ENCODE assay signal across 38 cellular contexts in genomic region chr3:96354106-96354505, GRCh38.
"Had no signal": no experiment of that assay in that cellular context is flagged by ENCODE, and none has a peak within 500 bp of the region (broad histone marks: within the 10 kb centered on the region; RNA-seq: fewer than 3 reads in every experiment).

No MANE protein-coding gene starts in this region.

- H3K9me3 ChIP-seq: adrenal gland, body of pancreas had no signal

- H3K36me3 ChIP-seq: adrenal gland, brain microvascular endothelial cell, cardiac muscle cell, WERI-Rb-1 had no signal

- H3K27ac Mint-ChIP-seq: activated CD4-positive, alpha-beta memory T cell treated with anti-CD3 and anti-CD28 coated beads, Interleukin-2, amount 10 ng/mL, durations not matched to agents 7 days and 5 days; activated CD4-positive, alpha-beta T cell treated with anti-CD3 and anti-CD28 coated beads for 36 hours; activated CD4-positive, alpha-beta T cell treated with anti-CD3 and anti-CD28 coated beads, Interleukin-2, amount 10 ng/mL, durations not matched to agents 7 days and 5 days; activated CD8-positive, alpha-beta memory T cell treated with anti-CD3 and anti-CD28 coated beads, Interleukin-2, amount 10 ng/mL, durations not matched to agents 7 days and 5 days; activated CD8-positive, alpha-beta T cell treated with anti-CD3 and anti-CD28 coated beads, Interleukin-2, amount 10 ng/mL, durations not matched to agents 7 days and 5 days; activated naive CD4-positive, alpha-beta T cell treated with anti-CD3 and anti-CD28 coated beads for 36 hours; activated naive CD4-positive, alpha-beta T cell treated with anti-CD3 and anti-CD28 coated beads, Interleukin-2, amount 50 U/mL, for 72 hours; activated naive CD8-positive, alpha-beta T cell treated with anti-CD3 and anti-CD28 coated beads for 36 hours; activated T-cell treated with anti-CD3 and anti-CD28 coated beads, Interleukin-2, amount 50 U/mL, for 24 hours; activated T-helper 2 cell treated with anti-CD3 and anti-CD28 coated beads, Interferon-gamma antibody, Interleukin-2, Interleukin-4, amounts not matched to agents 10 μg/mL and 5 μg/mL and 100 μg/mL, durations not matched to agents 14 hours and 24 hours and 36 hours; T-helper 1 cell treated with Interleukin-12 subunit alpha and Interleukin-12 subunit beta and Interleukin-4 antibody, amounts not matched to agents 30 μg/mL and 1 μg/mL, for 36 hours; T-helper 2 cell treated with Interferon-gamma antibody and Interleukin-4, amounts not matched to agents 5 μg/mL and 100 μg/mL, for 36 hours; WTC11 had no signal

- H3K4me3 ChIP-seq: adrenal gland, body of pancreas, cardiac muscle cell had no signal

- ATAC-seq: activated CD4-positive, alpha-beta T cell treated with anti-CD3 and anti-CD28 coated beads for 36 hours; activated CD4-positive, CD25-positive, alpha-beta regulatory T cell treated with anti-CD3 and anti-CD28 coated beads, Interleukin-2, amount 50 U/mL, for 24 hours; activated CD8-positive, alpha-beta memory T cell treated with anti-CD3 and anti-CD28 coated beads, Interleukin-2, amount 10 ng/mL, durations not matched to agents 7 days and 5 days; activated CD8-positive, alpha-beta T cell treated with anti-CD3 and anti-CD28 coated beads, Interleukin-2, amount 10 ng/mL, durations not matched to agents 7 days and 5 days; activated naive CD4-positive, alpha-beta T cell treated with anti-CD3 and anti-CD28 coated beads, Interleukin-2, amount 50 U/mL, for 72 hours; body of pancreas; WTC11 had no signal

- H3K27me3 Mint-ChIP-seq: activated CD4-positive, alpha-beta memory T cell treated with anti-CD3 and anti-CD28 coated beads, Interleukin-2, amount 10 ng/mL, durations not matched to agents 7 days and 5 days; activated CD4-positive, alpha-beta T cell treated with anti-CD3 and anti-CD28 coated beads for 36 hours; activated CD4-positive, alpha-beta T cell treated with anti-CD3 and anti-CD28 coated beads, Interleukin-2, amount 10 ng/mL, durations not matched to agents 7 days and 5 days; activated CD8-positive, alpha-beta memory T cell treated with anti-CD3 and anti-CD28 coated beads, Interleukin-2, amount 10 ng/mL, durations not matched to agents 7 days and 5 days; activated naive CD8-positive, alpha-beta T cell treated with anti-CD3 and anti-CD28 coated beads for 36 hours; activated T-cell treated with anti-CD3 and anti-CD28 coated beads, Interleukin-2, amount 50 U/mL, for 24 hours; central memory CD8-positive, alpha-beta T cell had no signal

- H3K4me1 ChIP-seq: adrenal gland, body of pancreas had no signal

- H3K4me1 Mint-ChIP-seq: activated CD4-positive, alpha-beta memory T cell treated with anti-CD3 and anti-CD28 coated beads, Interleukin-2, amount 10 ng/mL, durations not matched to agents 7 days and 5 days; activated CD4-positive, alpha-beta T cell treated with anti-CD3 and anti-CD28 coated beads for 36 hours; activated CD4-positive, alpha-beta T cell treated with anti-CD3 and anti-CD28 coated beads, Interleukin-2, amount 10 ng/mL, durations not matched to agents 7 days and 5 days; activated CD8-positive, alpha-beta memory T cell treated with anti-CD3 and anti-CD28 coated beads, Interleukin-2, amount 10 ng/mL, durations not matched to agents 7 days and 5 days; activated naive CD8-positive, alpha-beta T cell treated with anti-CD3 and anti-CD28 coated beads for 36 hours; central memory CD8-positive, alpha-beta T cell; WTC11 had no signal

- H3K36me3 Mint-ChIP-seq: activated CD8-positive, alpha-beta memory T cell treated with anti-CD3 and anti-CD28 coated beads, Interleukin-2, amount 10 ng/mL, durations not matched to agents 7 days and 5 days; activated naive CD4-positive, alpha-beta T cell treated with anti-CD3 and anti-CD28 coated beads, Interleukin-2, amount 50 U/mL, for 72 hours; activated naive CD8-positive, alpha-beta T cell treated with anti-CD3 and anti-CD28 coated beads for 36 hours had no signal

- DNase-seq: activated CD4-positive, alpha-beta memory T cell treated with anti-CD3 and anti-CD28 coated beads, Interleukin-2, amount 10 ng/mL, durations not matched to agents 7 days and 5 days; activated CD4-positive, alpha-beta T cell treated with anti-CD3 and anti-CD28 coated beads for 1 hour; activated CD4-positive, alpha-beta T cell treated with anti-CD3 and anti-CD28 coated beads for 36 hours; activated CD4-positive, alpha-beta T cell treated with anti-CD3 and anti-CD28 coated beads for 48 hours; activated CD4-positive, alpha-beta T cell treated with anti-CD3 and anti-CD28 coated beads, Interleukin-2, amount 10 ng/mL, durations not matched to agents 7 days and 5 days; activated CD4-positive, alpha-beta T cell treated with anti-CD3 and anti-CD28 coated beads, Interleukin-2, amount 50 U/mL, for 48 hours; activated CD4-positive, CD25-positive, alpha-beta regulatory T cell; activated CD8-positive, alpha-beta memory T cell treated with anti-CD3 and anti-CD28 coated beads for 24 hours; activated CD8-positive, alpha-beta memory T cell treated with anti-CD3 and anti-CD28 coated beads, Interleukin-2, amount 10 ng/mL, durations not matched to agents 7 days and 5 days; activated CD8-positive, alpha-beta memory T cell treated with anti-CD3 and anti-CD28 coated beads, Interleukin-2, amount 50 U/mL, for 48 hours; activated CD8-positive, alpha-beta T cell treated with anti-CD3 and anti-CD28 coated beads, Interleukin-2, amount 10 ng/mL, durations not matched to agents 7 days and 5 days; activated effector memory CD4-positive, alpha-beta T cell treated with Interleukin-2 at 50 U/mL for 16 hours; activated gamma-delta T cell treated with Interleukin-2 at 50 U/mL for 16 hours; activated naive CD4-positive, alpha-beta T cell; activated naive CD4-positive, alpha-beta T cell treated with anti-CD3 and anti-CD28 coated beads for 36 hours; activated naive CD4-positive, alpha-beta T cell treated with anti-CD3 and anti-CD28 coated beads, Interleukin-2, amount 50 U/mL, for 16 hours; activated naive CD8-positive, alpha-beta T cell treated with anti-CD3 and anti-CD28 coated beads for 36 hours; activated T-cell treated with anti-CD3 and anti-CD28 coated beads, Interleukin-2, amount 50 U/mL, for 24 hours; activated T-cell treated with anti-CD3 and anti-CD28 coated beads, Interleukin-2, amount 50 U/mL, for 48 hours; adrenal gland; amniotic stem cell; aorta; body of pancreas; brain microvascular endothelial cell; caudate nucleus; cerebellar nuclear complex; T-helper 1 cell; T-helper 2 cell; T-helper 9 cell; WERI-Rb-1 had no signal

- H3K4me3 Mint-ChIP-seq: activated CD4-positive, alpha-beta memory T cell treated with anti-CD3 and anti-CD28 coated beads, Interleukin-2, amount 10 ng/mL, durations not matched to agents 7 days and 5 days; activated CD4-positive, alpha-beta T cell treated with anti-CD3 and anti-CD28 coated beads for 36 hours; activated CD4-positive, alpha-beta T cell treated with anti-CD3 and anti-CD28 coated beads, Interleukin-2, amount 10 ng/mL, durations not matched to agents 7 days and 5 days; activated CD8-positive, alpha-beta memory T cell treated with anti-CD3 and anti-CD28 coated beads, Interleukin-2, amount 10 ng/mL, durations not matched to agents 7 days and 5 days; activated CD8-positive, alpha-beta T cell treated with anti-CD3 and anti-CD28 coated beads, Interleukin-2, amount 10 ng/mL, durations not matched to agents 7 days and 5 days; activated naive CD4-positive, alpha-beta T cell treated with anti-CD3 and anti-CD28 coated beads for 36 hours; activated naive CD8-positive, alpha-beta T cell treated with anti-CD3 and anti-CD28 coated beads for 36 hours; activated T-cell treated with anti-CD3 and anti-CD28 coated beads, Interleukin-2, amount 50 U/mL, for 24 hours; central memory CD8-positive, alpha-beta T cell; T-helper 1 cell treated with Interleukin-12 subunit alpha and Interleukin-12 subunit beta and Interleukin-4 antibody, amounts not matched to agents 30 μg/mL and 1 μg/mL, for 36 hours; T-helper 2 cell treated with Interferon-gamma antibody and Interleukin-4, amounts not matched to agents 5 μg/mL and 100 μg/mL, for 36 hours; WTC11 had no signal

- H3K27me3 ChIP-seq: adrenal gland, body of pancreas, brain microvascular endothelial cell, cardiac muscle cell had no signal

- H3K27ac ChIP-seq: adrenal gland, body of pancreas, brain microvascular endothelial cell, cardiac muscle cell, WERI-Rb-1 had no signal
